ENCODE assay signal across 8 cellular contexts in the genomic region with DNA sequence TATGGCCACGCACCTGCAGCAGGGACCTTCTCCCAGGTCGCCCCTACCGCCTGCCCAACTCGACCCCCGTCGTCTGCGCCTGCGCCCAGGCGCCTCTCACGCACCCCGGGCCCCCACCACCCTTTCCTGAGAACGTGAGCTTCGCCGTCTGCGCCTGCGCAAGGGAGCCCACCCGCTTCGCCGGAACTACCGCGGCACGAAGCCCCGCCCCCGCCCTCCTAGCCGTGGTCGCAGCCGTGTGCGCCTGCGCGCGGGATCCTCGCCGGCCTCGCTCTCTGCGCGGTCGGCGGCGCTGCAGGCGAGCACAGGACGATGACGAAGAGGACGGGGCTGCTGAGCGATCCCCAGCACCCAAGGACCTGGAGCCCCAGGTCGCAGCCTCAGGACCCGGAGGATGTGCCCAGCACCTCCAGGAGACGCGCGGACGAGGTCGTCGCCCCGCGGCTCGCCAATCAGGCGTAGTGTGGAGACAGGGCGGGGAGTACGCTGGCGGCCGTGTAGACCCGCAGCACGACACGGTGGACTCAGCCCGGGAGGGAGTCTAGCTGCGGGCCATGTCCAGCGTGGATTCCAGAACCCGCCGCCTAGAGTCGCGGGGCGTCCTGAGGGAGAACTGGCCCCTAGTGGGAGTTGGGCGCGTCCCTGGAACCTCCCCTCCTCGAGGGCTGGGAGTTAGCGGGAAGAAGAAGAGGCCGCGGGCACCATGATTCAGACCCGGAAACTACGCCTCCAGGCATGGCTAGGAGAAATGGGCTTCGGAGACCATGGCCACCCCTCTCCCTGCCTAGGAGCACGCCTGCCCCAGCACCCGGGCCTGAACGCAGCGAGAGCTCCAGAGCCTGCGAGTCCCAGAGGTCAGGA.
DNase-seq lines count a peak whose midpoint lies in the region; ATAC-seq and TF ChIP-seq lines count a peak whose summit lies in the region.

No MANE protein-coding gene starts in this region.

- ATAC-seq in foreskin keratinocyte (peak; percentile 96), thoracic aorta (ENCODE audit: insufficient number of reproducible peaks, low FRiP score, low read depth) (no peak), HG03565 (IDR thresholded peaks at IDR 0.05; ENCODE audit: unreplicated experiment) (no peak)

- H3K9me3 ChIP-seq in AG04450 (ENCODE audit: control insufficient read depth, insufficient read depth, low read length) = peaks cover 23% of the 10 kb centered on the region
- no peaks in the 10 kb centered on the region for H3K9me3 ChIP-seq in thoracic aorta

- H3K36me3 ChIP-seq in thoracic aorta = no peaks in the 10 kb centered on the region

- H3K27me3 ChIP-seq in AG04450 (ENCODE audit: control insufficient read depth, insufficient read depth, low read length) (no peaks in the 10 kb centered on the region), foreskin keratinocyte (no peaks in the 10 kb centered on the region), thoracic aorta (replicated peaks; ENCODE audit: insufficient read depth) (no peaks in the 10 kb centered on the region)

- TF ChIP-seq CTCF in AG04450 (IDR thresholded peaks at IDR 0.05; ENCODE audit: low read depth, low read length) = no peak
- TF ChIP-seq CTCF in foreskin keratinocyte (conservative IDR thresholded peaks at IDR 0.05) = peak; percentile 38
- no peak for TF ChIP-seq CTCF in thoracic aorta (IDR thresholded peaks at IDR 0.05)

- POLR2A ChIA-PET in AG04450 (lab: Yijun Ruan, JAX) = no interaction called here

- intact Hi-C loops in posterior cingulate gyrus (cut with DNase I) = no loop called here

- no peak for DNase-seq in AG04450 (ENCODE audit: low read depth, low spot score)
- DNase-seq in NCI-H2029 (lab: John Stamatoyannopoulos, UW) = peak; percentile 84
- DNase-seq in activated gamma-delta T cell treated with Interleukin-2 at 50 U/mL for 16 hours = peak; percentile 81
- DNase-seq in foreskin keratinocyte = peak in 1 of 2 donors; percentile 51
- DNase-seq in posterior cingulate gyrus = peak; percentile 62 to 97 (median 82)
- DNase-seq in thoracic aorta (ENCODE audit: low spot score) = no peak
- no peak for DNase-seq in SKM-1 treated with dmso at 0.1 percent for 144 hours (lab: John Stamatoyannopoulos, UW; ENCODE audit: unreplicated experiment)

- peak overlapping the region; percentile 53 for H3K4me3 ChIP-seq in AG04450 (ENCODE audit: low read depth, low read length)
- peak overlapping the region; percentile 77 for H3K4me3 ChIP-seq in thoracic aorta

- H3K27ac ChIP-seq in AG04450 (ENCODE audit: low read depth, low read length) (no peak overlapping the region), foreskin keratinocyte (peak overlapping the region; percentile 65), thoracic aorta (no peak overlapping the region)

- H3K4me1 ChIP-seq in foreskin keratinocyte (peaks cover 7% of the 10 kb centered on the region), thoracic aorta (ENCODE audit: control insufficient read depth in 1 of 2, low read depth in 2 of 2) (peaks cover 0 to 5% of the 10 kb centered on the region in 2 donors)

- CTCF ChIA-PET in AG04450 (lab: Charles Lee) = interaction anchor here (2.2 kb wide), 1 partner anchor 38 kb away, joined by 6 read pairs; no protein-coding TSS in a partner anchor

Comparison
In these comparisons a context has a peak if more than half of its experiments do, and no peak if none do; other contexts are left out.
1. DNase-seq: peak in NCI-H2029 (single experiment), activated gamma-delta T cell treated with Interleukin-2 at 50 U/mL for 16 hours (single experiment) and posterior cingulate gyrus (10 of 10); none in AG04450 (single experiment), thoracic aorta (single experiment) and SKM-1 treated with dmso at 0.1 percent for 144 hours (single experiment).